Comparison of ENCODE assay signal across 11 cellular contexts in the genomic region with DNA sequence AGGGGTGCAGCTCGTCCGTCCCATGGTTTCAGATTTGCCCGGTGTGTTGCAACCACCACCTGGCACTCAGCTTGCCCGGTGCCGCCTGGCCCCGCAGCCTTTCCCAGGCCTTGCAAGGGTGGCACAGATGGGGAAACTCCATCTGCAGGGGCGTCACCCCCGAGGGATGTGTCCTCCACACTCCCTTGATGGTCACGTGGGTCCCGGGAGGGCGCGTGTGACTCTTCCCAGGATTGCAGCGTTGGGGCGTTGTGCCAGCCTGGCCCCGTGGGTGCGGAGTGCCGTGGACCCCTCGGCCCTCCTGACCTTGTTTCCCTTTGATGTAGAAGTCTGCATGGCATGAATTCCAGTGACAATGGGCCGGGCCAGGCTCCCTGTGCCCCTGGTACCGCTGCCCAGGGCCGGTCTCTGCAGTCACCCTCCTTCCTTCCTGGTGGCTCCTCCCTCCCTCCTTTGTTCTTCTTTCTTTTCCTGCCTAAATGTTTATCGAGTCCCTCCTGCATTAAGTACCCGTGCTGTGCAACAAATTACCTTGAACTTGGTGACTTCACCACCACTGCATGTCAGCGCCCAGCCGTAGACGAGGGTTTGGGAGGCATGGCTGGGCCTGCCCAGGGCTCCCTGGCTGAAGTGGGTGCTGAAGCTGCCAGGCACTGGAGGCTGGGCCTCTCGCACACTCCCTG. TPM values are rescaled to one million over a fixed set of nuclear protein-coding genes. Genes with fewer than 3 reads are reported as not detected.
DNase-seq lines count a peak whose midpoint lies in the region; ATAC-seq and TF ChIP-seq lines count a peak whose summit lies in the region.
"Had no signal": no experiment of that assay in that cellular context is flagged by ENCODE, and none has a peak within 500 bp of the region (broad histone marks: within the 10 kb centered on the region; RNA-seq: fewer than 3 reads in every experiment).

No MANE protein-coding gene starts in this region.

- no peak for TF ChIP-seq CTCF in RWPE1 (conservative IDR thresholded peaks at IDR 0.05; ENCODE audit: low read depth)
- TF ChIP-seq CTCF in gastroesophageal sphincter (IDR thresholded peaks at IDR 0.05) = no peak
- no peak for TF ChIP-seq CTCF in GM10248 (IDR thresholded peaks at IDR 0.05; ENCODE audit: control extremely low read depth, extremely low read depth, low read depth, missing control alignments)

- no peak for DNase-seq in stimulated activated naive CD8-positive, alpha-beta T cell treated with anti-CD3 and anti-CD28 coated beads, Interleukin-15, amount 100 ng/mL, for 72 hours
- DNase-seq in stimulated activated naive CD8-positive, alpha-beta T cell treated with anti-CD3 and anti-CD28 coated beads, Interleukin-15, Interleukin-2, amounts not matched to agents 100 U/mL and 50 U/mL, for 24 hours = no peak
- peak; percentile 82 for DNase-seq in RWPE1 (ENCODE audit: low spot score)
- peak; percentile 42 to 79 (median 76) for DNase-seq in right cardiac atrium
- no peak for DNase-seq in GM10248 (ENCODE audit: extremely low spot score)

- CTCF ChIA-PET in RWPE1 (lab: Yijun Ruan, JAX) (interaction anchor here (0.6 to 1.7 kb wide), 5 partner anchors 10 to 163 kb away, joined by 3 to 16 read pairs (median 3); no protein-coding TSS in a partner anchor), GM10248 (lab: Yijun Ruan, JAX) (interaction anchor here (0.9 to 2.7 kb wide), 6 partner anchors 11 to 158 kb away, joined by 3 to 18 read pairs (median 8); no protein-coding TSS in a partner anchor)

- no peak for TF ChIP-seq POLR2A in gastroesophageal sphincter (IDR thresholded peaks at IDR 0.05)

- H3K4me3 ChIP-seq in right cardiac atrium (ENCODE audit: low read length) (no peak overlapping the region), gastroesophageal sphincter (peak overlapping the region in 1 of 2 donors; percentile 18)

- POLR2A ChIA-PET in RWPE1 (lab: Yijun Ruan, JAX; ENCODE audit: low non-redundant PET) = no interaction called here
- POLR2A ChIA-PET in GM10248 (lab: Yijun Ruan, JAX) = no interaction called here

- H3K4me1 Mint-ChIP-seq in stimulated activated naive CD8-positive, alpha-beta T cell treated with anti-CD3 and anti-CD28 coated beads, Interleukin-15, amount 100 ng/mL, for 72 hours = peaks cover 31% of the 10 kb centered on the region

- WGBS in right cardiac atrium = 53% methylated on average over 27 of the region's 27 CpGs
- 49% methylated on average over 9 of the region's 27 CpGs; no CpG with 5 or more reads in 1 of the 2 donors for WGBS in gastroesophageal sphincter (ENCODE audit: low coverage in 1 of 2), 2 donors

- H3K27ac ChIP-seq in RWPE1 = peak overlapping the region; percentile 99
- no peak overlapping the region for H3K27ac ChIP-seq in right cardiac atrium (ENCODE audit: low read length)
- H3K27ac ChIP-seq in gastroesophageal sphincter = no peak overlapping the region

- H3K4me1 ChIP-seq in right cardiac atrium (ENCODE audit: control insufficient read depth, insufficient read depth, low read length) = no peaks in the 10 kb centered on the region
- H3K4me1 ChIP-seq in gastroesophageal sphincter = peaks cover 0 to 24% (median 7%) of the 10 kb centered on the region in 3 donors

- no peak for ATAC-seq in stimulated activated naive CD8-positive, alpha-beta T cell treated with anti-CD3 and anti-CD28 coated beads, Interleukin-15, amount 100 ng/mL, for 72 hours
- no peak for ATAC-seq in stimulated activated naive CD8-positive, alpha-beta T cell treated with anti-CD3 and anti-CD28 coated beads, Interleukin-15, Interleukin-2, amounts not matched to agents 100 U/mL and 50 U/mL, for 24 hours
- ATAC-seq in right cardiac atrium (peak; percentile 2 to 9), gastroesophageal sphincter (no peak), HG02884 (IDR thresholded peaks at IDR 0.05; ENCODE audit: unreplicated experiment) (no peak), GM21447 (IDR thresholded peaks at IDR 0.05; ENCODE audit: unreplicated experiment) (no peak)
- ATAC-seq: activated naive CD4-positive, alpha-beta T cell treated with anti-CD3 and anti-CD28 coated beads, Interleukin-2, amount 50 U/mL, for 72 hours had no signal

- no peak overlapping the region for H3K4me3 Mint-ChIP-seq in stimulated activated naive CD8-positive, alpha-beta T cell treated with anti-CD3 and anti-CD28 coated beads, Interleukin-15, amount 100 ng/mL, for 72 hours
- H3K4me3 Mint-ChIP-seq: B cell had no signal

- intact Hi-C loops in right cardiac atrium (cut with DNase I) = loop anchor here in 1 of 4 donors (5.0 kb wide), 1 partner anchor 125 kb away; no protein-coding TSS in a partner anchor

- no peaks in the 10 kb centered on the region for H3K9me3 ChIP-seq in right cardiac atrium (ENCODE audit: control insufficient read depth, low read length)
- no peaks in the 10 kb centered on the region for H3K9me3 ChIP-seq in gastroesophageal sphincter
- H3K9me3 ChIP-seq: heart left ventricle had no signal

- H3K27me3 ChIP-seq in right cardiac atrium (ENCODE audit: control insufficient read depth, insufficient read depth) = no peaks in the 10 kb centered on the region
- H3K27me3 ChIP-seq in gastroesophageal sphincter = peaks cover 15% of the 10 kb centered on the region
- H3K27me3 ChIP-seq: heart left ventricle had no signal

- peaks cover 0 to 5% of the 10 kb centered on the region in 2 donors for H3K36me3 ChIP-seq in gastroesophageal sphincter
- H3K36me3 ChIP-seq: heart left ventricle had no signal

- peak overlapping the region; percentile 6 to 79 for H3K27ac Mint-ChIP-seq in stimulated activated naive CD8-positive, alpha-beta T cell treated with anti-CD3 and anti-CD28 coated beads, Interleukin-15, amount 100 ng/mL, for 72 hours
- H3K27ac Mint-ChIP-seq: B cell had no signal

- no peaks in the 10 kb centered on the region for H3K9me3 Mint-ChIP-seq in stimulated activated naive CD8-positive, alpha-beta T cell treated with anti-CD3 and anti-CD28 coated beads, Interleukin-15, amount 100 ng/mL, for 72 hours
- H3K9me3 Mint-ChIP-seq: activated naive CD4-positive, alpha-beta T cell treated with anti-CD3 and anti-CD28 coated beads, Interleukin-2, amount 50 U/mL, for 72 hours had no signal

- no peak for TF ChIP-seq EP300 in gastroesophageal sphincter (IDR thresholded peaks at IDR 0.05)

- no peaks in the 10 kb centered on the region for H3K27me3 Mint-ChIP-seq in stimulated activated naive CD8-positive, alpha-beta T cell treated with anti-CD3 and anti-CD28 coated beads, Interleukin-15, amount 100 ng/mL, for 72 hours

RNA-seq across cellular contexts. Expression of a gene that starts 22.9 kb away (rescaled TPM):
- total RNA-seq in right cardiac atrium (10 to 100 TPM in 3 of 4 donors, 1 to 10 TPM in 1; 9.6 to 12.9 (median 11.1) TPM), gastroesophageal sphincter (10 to 100 TPM; 19.0 to 25.2 (median 20.8) TPM)
- 7.2 TPM for polyA plus RNA-seq in right cardiac atrium

RNA-seq across cellular contexts. Expression of a gene that starts 36.2 kb away (rescaled TPM):
- total RNA-seq in right cardiac atrium (10 to 100 TPM; 28.6 to 36.2 (median 31.8) TPM), gastroesophageal sphincter (10 to 100 TPM in 3 of 4 donors, 1 to 10 TPM in 1; 8.9 to 22.2 (median 10.1) TPM)
- 57.5 TPM for polyA plus RNA-seq in right cardiac atrium

RNA-seq across cellular contexts. Expression of a gene that starts 52.7 kb away (rescaled TPM):
- 10 to 100 TPM; 50.6 to 71.1 (median 62.5) TPM for total RNA-seq in right cardiac atrium
- 32.0 TPM for polyA plus RNA-seq in right cardiac atrium
- total RNA-seq in gastroesophageal sphincter = 10 to 100 TPM; 27.1 to 46.9 (median 32.2) TPM

Comparison
In these comparisons a context has a peak if more than half of its experiments do, and no peak if none do; other contexts are left out.
1. ATAC-seq: peak in right cardiac atrium (2 of 2); none in stimulated activated naive CD8-positive, alpha-beta T cell treated with anti-CD3 and anti-CD28 coated beads, Interleukin-15, amount 100 ng/mL, for 72 hours (single experiment), stimulated activated naive CD8-positive, alpha-beta T cell treated with anti-CD3 and anti-CD28 coated beads, Interleukin-15, Interleukin-2, amounts not matched to agents 100 U/mL and 50 U/mL, for 24 hours (single experiment), gastroesophageal sphincter (single experiment), HG02884 (single experiment) and GM21447 (single experiment).
2. DNase-seq: peak in RWPE1 (single experiment) and right cardiac atrium (3 of 3); none in stimulated activated naive CD8-positive, alpha-beta T cell treated with anti-CD3 and anti-CD28 coated beads, Interleukin-15, amount 100 ng/mL, for 72 hours (0 of 2), stimulated activated naive CD8-positive, alpha-beta T cell treated with anti-CD3 and anti-CD28 coated beads, Interleukin-15, Interleukin-2, amounts not matched to agents 100 U/mL and 50 U/mL, for 24 hours (single experiment) and GM10248 (single experiment).